26 cellular contexts compared by ENCODE assay signal in the genomic region with DNA sequence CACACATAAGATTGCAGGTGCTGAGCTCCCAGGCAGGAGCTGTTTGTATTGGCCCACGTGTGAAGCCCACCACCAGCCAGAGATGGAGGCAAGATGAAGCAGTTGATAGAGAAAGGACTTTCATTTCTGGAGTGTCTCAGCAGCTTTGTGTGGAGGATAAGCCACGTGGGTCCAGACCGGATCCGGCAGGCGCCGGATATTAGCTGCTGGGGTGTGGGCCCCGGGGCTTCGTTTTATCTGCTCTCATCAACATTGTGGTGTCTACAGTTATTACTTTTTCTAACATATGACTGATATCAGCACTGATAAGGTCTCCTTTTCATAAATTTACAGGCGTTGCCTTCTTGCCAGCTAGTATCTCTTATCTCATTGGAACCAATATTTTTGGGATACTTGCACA. TPM values are rescaled to one million over a fixed set of nuclear protein-coding genes. Genes with fewer than 3 reads are reported as not detected.
"Had no signal": no experiment of that assay in that cellular context is flagged by ENCODE, and none has a peak within 500 bp of the region (broad histone marks: within the 10 kb centered on the region; RNA-seq: fewer than 3 reads in every experiment).

No MANE protein-coding gene starts in this region.

- FAIRE-seq: RCC 7860 had no signal

- H3K4me1 ChIP-seq: SJSA1 had no signal

- H3K36me3 ChIP-seq: SJSA1 had no signal

- DNase-seq: Kasumi-1, KG1, MV-4-11, NCI-H1048, NCI-H1105, NCI-H1417, NCI-H1436 treated with DMSO at 0.1 percent for 48 hours, NCI-H187, NCI-H2029, NCI-H2081 treated with DMSO at 0.1 percent for 48 hours, NCI-H2171, NCI-H226, NCI-H446, NCI-H510A, NCI-H524 treated with DMSO at 0.1 percent for 48 hours, NCI-H69, NCI-H774, Right ventricle myocardium superior, RPMI8226, SIG-M5 had no signal

- H3K9me3 ChIP-seq: SJSA1 had no signal

- H3K4me3 ChIP-seq: SJSA1, SK-N-MC had no signal

- H3K27me3 ChIP-seq: SJSA1 had no signal

- H3K27ac ChIP-seq: SJSA1, SK-N-MC had no signal

RNA-seq across cellular contexts. Expression of a gene that starts 25.5 kb away (rescaled TPM):
- total RNA-seq: HT-29; MCF 10A; SJSA1; T-helper 1 cell treated with Interleukin-12 subunit alpha and Interleukin-12 subunit beta and Interleukin-4 antibody, amounts not matched to agents 30 ng/mL and 1 ng/mL, for 36 hours had no signal
